Comparison of ENCODE assay signal across 11 cellular contexts in the genomic region with DNA sequence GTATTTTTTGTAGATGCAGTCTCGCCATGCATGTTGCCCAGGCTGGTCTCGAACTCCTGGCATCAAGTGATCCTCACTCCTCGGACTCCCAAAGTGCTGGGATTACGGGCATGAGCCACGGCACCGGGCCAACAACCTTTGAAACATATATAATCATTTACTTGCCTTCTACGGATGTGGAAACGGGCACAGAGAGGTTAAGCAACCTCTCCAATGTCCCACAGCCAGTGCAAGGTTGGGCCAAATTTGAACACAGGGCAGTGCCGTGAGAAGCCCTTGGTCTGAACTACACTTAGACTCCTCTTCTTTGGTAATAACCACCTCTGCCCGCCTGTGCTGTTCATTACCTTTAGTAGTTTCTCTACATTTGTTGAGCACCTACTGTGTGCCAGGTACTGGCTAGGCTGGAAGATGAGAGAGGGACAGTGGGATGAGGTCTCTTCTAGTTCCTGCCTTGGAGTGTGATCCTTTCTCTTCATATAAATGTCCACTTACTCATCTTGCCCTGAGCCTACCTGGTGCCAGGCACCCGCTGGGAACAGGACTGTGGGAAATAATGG. TPM values are rescaled to one million over a fixed set of nuclear protein-coding genes. Genes with fewer than 3 reads are reported as not detected.
DNase-seq lines count a peak whose midpoint lies in the region; ATAC-seq and TF ChIP-seq lines count a peak whose summit lies in the region.
"Had no signal": no experiment of that assay in that cellular context is flagged by ENCODE, and none has a peak within 500 bp of the region (broad histone marks: within the 10 kb centered on the region; RNA-seq: fewer than 3 reads in every experiment).

No MANE protein-coding gene starts in this region.

- no peak for DNase-seq in activated CD8-positive, alpha-beta memory T cell treated with anti-CD3 and anti-CD28 coated beads, Interleukin-2, amount 10 ng/mL, durations not matched to agents 7 days and 5 days
- no peak for DNase-seq in activated CD8-positive, alpha-beta memory T cell treated with anti-CD3 and anti-CD28 coated beads, Interleukin-2, amount 50 U/mL, for 4 hours
- DNase-seq in T-cell (no peak), neural crest cell (ENCODE audit: low read depth, low spot score) (no peak), glutamatergic neuron (no peak)
- DNase-seq: activated CD8-positive, alpha-beta memory T cell treated with anti-CD3 and anti-CD28 coated beads, Interleukin-2, amount 50 U/mL, for 48 hours; NCI-H2081 treated with DMSO at 0.1 percent for 48 hours had no signal

- TF ChIP-seq CTCF in neural crest cell (conservative IDR thresholded peaks at IDR 0.05) (no peak), glutamatergic neuron (IDR thresholded peaks at IDR 0.05; ENCODE audit: partially characterized antibody, unreplicated experiment) (no peak)

- peaks cover 37% of the 10 kb centered on the region for H3K4me1 Mint-ChIP-seq in activated CD8-positive, alpha-beta memory T cell treated with anti-CD3 and anti-CD28 coated beads, Interleukin-2, amount 10 ng/mL, durations not matched to agents 7 days and 5 days
- H3K4me1 Mint-ChIP-seq in T-cell, result peaks cover 31 to 46% (median 40%) of the 10 kb centered on the region in 3 donors
- H3K4me1 Mint-ChIP-seq in neural crest cell, result peaks cover 21% of the 10 kb centered on the region
- peaks cover 5% of the 10 kb centered on the region for H3K4me1 Mint-ChIP-seq in glutamatergic neuron (ENCODE audit: low read depth, unreplicated experiment)

- H3K27me3 Mint-ChIP-seq in activated CD8-positive, alpha-beta memory T cell treated with anti-CD3 and anti-CD28 coated beads, Interleukin-2, amount 10 ng/mL, durations not matched to agents 7 days and 5 days, result no peaks in the 10 kb centered on the region
- H3K27me3 Mint-ChIP-seq in T-cell, result no peaks in the 10 kb centered on the region
- no peaks in the 10 kb centered on the region for H3K27me3 Mint-ChIP-seq in neural crest cell (ENCODE audit: low read depth)
- peaks cover 1% of the 10 kb centered on the region for H3K27me3 Mint-ChIP-seq in glutamatergic neuron (ENCODE audit: unreplicated experiment)

- POLR2A ChIA-PET in T-cell (lab: Charles Lee), result no interaction called here

- H3K9me3 Mint-ChIP-seq in activated CD8-positive, alpha-beta memory T cell treated with anti-CD3 and anti-CD28 coated beads, Interleukin-2, amount 10 ng/mL, durations not matched to agents 7 days and 5 days (ENCODE audit: low read depth), result no peaks in the 10 kb centered on the region
- H3K9me3 Mint-ChIP-seq in T-cell (no peaks in the 10 kb centered on the region), neural crest cell (no peaks in the 10 kb centered on the region), glutamatergic neuron (ENCODE audit: unreplicated experiment) (peaks cover 6% of the 10 kb centered on the region)

- CTCF ChIA-PET in activated CD8-positive, alpha-beta memory T cell treated with anti-CD3 and anti-CD28 coated beads, Interleukin-2, amount 10 ng/mL, durations not matched to agents 7 days and 5 days (lab: Charles Lee), result interaction anchor here (1.4 to 3.7 kb wide), 2 partner anchors 10 to 25 kb away, joined by 3 to 24 read pairs; no protein-coding TSS in a partner anchor
- CTCF ChIA-PET in T-cell (lab: Charles Lee), result interaction anchor here in 1 of 2 donors (0.6 kb wide), 1 partner anchor 9 kb away, joined by 3 read pairs; no protein-coding TSS in a partner anchor

- peak overlapping the region; percentile 98 for H3K4me3 Mint-ChIP-seq in activated CD8-positive, alpha-beta memory T cell treated with anti-CD3 and anti-CD28 coated beads, Interleukin-2, amount 10 ng/mL, durations not matched to agents 7 days and 5 days
- H3K4me3 Mint-ChIP-seq in T-cell, result peak overlapping the region; percentile 90 to 95 (median 94)
- H3K4me3 Mint-ChIP-seq in neural crest cell, result peak overlapping the region; percentile 56
- no peak overlapping the region for H3K4me3 Mint-ChIP-seq in glutamatergic neuron (ENCODE audit: unreplicated experiment)

- peaks cover 35% of the 10 kb centered on the region for H3K36me3 Mint-ChIP-seq in activated CD8-positive, alpha-beta memory T cell treated with anti-CD3 and anti-CD28 coated beads, Interleukin-2, amount 10 ng/mL, durations not matched to agents 7 days and 5 days
- H3K36me3 Mint-ChIP-seq in T-cell (peaks cover 30% of the 10 kb centered on the region), neural crest cell (ENCODE audit: low read depth) (peaks cover 4% of the 10 kb centered on the region), glutamatergic neuron (ENCODE audit: unreplicated experiment) (no peaks in the 10 kb centered on the region)

- ATAC-seq in activated CD8-positive, alpha-beta memory T cell treated with anti-CD3 and anti-CD28 coated beads, Interleukin-2, amount 10 ng/mL, durations not matched to agents 7 days and 5 days, result no peak
- ATAC-seq in T-cell (replicated peaks in 1 of 4) (no peak), HG03095 (IDR thresholded peaks at IDR 0.05; ENCODE audit: unreplicated experiment) (no peak)

- H3K27ac Mint-ChIP-seq in activated CD8-positive, alpha-beta memory T cell treated with anti-CD3 and anti-CD28 coated beads, Interleukin-2, amount 10 ng/mL, durations not matched to agents 7 days and 5 days, result peak overlapping the region; percentile 97
- peak overlapping the region; percentile 5 to 43 for H3K27ac Mint-ChIP-seq in T-cell
- no peak overlapping the region for H3K27ac Mint-ChIP-seq in neural crest cell (ENCODE audit: unreplicated experiment)
- H3K27ac Mint-ChIP-seq in glutamatergic neuron (ENCODE audit: unreplicated experiment), result no peak overlapping the region

RNA-seq across cellular contexts. Expression of a gene that starts 2.2 kb away (rescaled TPM):
- 10 to 100 TPM; 71.5 to 99.0 TPM for total RNA-seq in activated CD8-positive, alpha-beta memory T cell treated with anti-CD3 and anti-CD28 coated beads, Interleukin-2, amount 10 ng/mL, durations not matched to agents 7 days and 5 days
- total RNA-seq in T-cell, result 10 to 100 TPM; 86.1 to 100.0 (median 88.0) TPM
- 68.5 and 69.7 TPM in 2 replicates for total RNA-seq in neural crest cell
- 16.9 TPM for total RNA-seq in glutamatergic neuron (ENCODE audit: unreplicated experiment)

RNA-seq across cellular contexts. Expression of a gene that starts 2.4 kb away (rescaled TPM):
- total RNA-seq in activated CD8-positive, alpha-beta memory T cell treated with anti-CD3 and anti-CD28 coated beads, Interleukin-2, amount 10 ng/mL, durations not matched to agents 7 days and 5 days, result 10 to 100 TPM; 23.1 to 29.6 TPM
- total RNA-seq in T-cell (10 to 100 TPM in 3 of 5 donors, 1 to 10 TPM in 2; 7.8 to 17.8 (median 13.8) TPM), neural crest cell (20.0 and 20.1 TPM in 2 replicates), glutamatergic neuron (ENCODE audit: unreplicated experiment) (6.7 TPM)

RNA-seq across cellular contexts. Expression of a gene that starts 33.6 kb away (rescaled TPM):
- not detected for total RNA-seq in activated CD8-positive, alpha-beta memory T cell treated with anti-CD3 and anti-CD28 coated beads, Interleukin-2, amount 10 ng/mL, durations not matched to agents 7 days and 5 days
- total RNA-seq in T-cell (under 1 TPM in 2 of 5 donors, not detected in 3; 0.25 to 0.69 TPM), neural crest cell (not detected in 2 replicates), glutamatergic neuron (ENCODE audit: unreplicated experiment) (not detected)
- total RNA-seq: cardiac muscle cell, lung microvascular endothelial cell, pulmonary artery endothelial cell had no signal

RNA-seq across cellular contexts. Expression of a gene that starts 38.2 kb away (rescaled TPM):
- 10 to 100 TPM; 21.4 to 23.3 TPM for total RNA-seq in activated CD8-positive, alpha-beta memory T cell treated with anti-CD3 and anti-CD28 coated beads, Interleukin-2, amount 10 ng/mL, durations not matched to agents 7 days and 5 days
- total RNA-seq in T-cell (10 to 100 TPM; 58.8 to 81.6 (median 73.5) TPM), neural crest cell (18.3 and 18.9 TPM in 2 replicates), glutamatergic neuron (ENCODE audit: unreplicated experiment) (7.9 TPM)

RNA-seq across cellular contexts. Expression of a gene that starts 47.5 kb away (rescaled TPM):
- not detected for total RNA-seq in activated CD8-positive, alpha-beta memory T cell treated with anti-CD3 and anti-CD28 coated beads, Interleukin-2, amount 10 ng/mL, durations not matched to agents 7 days and 5 days
- 1 to 10 TPM in 2 of 5 donors, under 1 TPM in 3; 0.43 to 2.9 (median 0.85) TPM for total RNA-seq in T-cell
- not detected in 2 replicates for total RNA-seq in neural crest cell
- not detected for total RNA-seq in glutamatergic neuron (ENCODE audit: unreplicated experiment)
- total RNA-seq: lung microvascular endothelial cell, pulmonary artery endothelial cell had no signal

Comparison
In these comparisons a context has a peak if more than half of its experiments do, and no peak if none do; other contexts are left out.
1. H3K27ac Mint-ChIP-seq: peak in activated CD8-positive, alpha-beta memory T cell treated with anti-CD3 and anti-CD28 coated beads, Interleukin-2, amount 10 ng/mL, durations not matched to agents 7 days and 5 days (single experiment) and T-cell (2 of 2); none in neural crest cell (single experiment) and glutamatergic neuron (single experiment).